In the genomic region with DNA sequence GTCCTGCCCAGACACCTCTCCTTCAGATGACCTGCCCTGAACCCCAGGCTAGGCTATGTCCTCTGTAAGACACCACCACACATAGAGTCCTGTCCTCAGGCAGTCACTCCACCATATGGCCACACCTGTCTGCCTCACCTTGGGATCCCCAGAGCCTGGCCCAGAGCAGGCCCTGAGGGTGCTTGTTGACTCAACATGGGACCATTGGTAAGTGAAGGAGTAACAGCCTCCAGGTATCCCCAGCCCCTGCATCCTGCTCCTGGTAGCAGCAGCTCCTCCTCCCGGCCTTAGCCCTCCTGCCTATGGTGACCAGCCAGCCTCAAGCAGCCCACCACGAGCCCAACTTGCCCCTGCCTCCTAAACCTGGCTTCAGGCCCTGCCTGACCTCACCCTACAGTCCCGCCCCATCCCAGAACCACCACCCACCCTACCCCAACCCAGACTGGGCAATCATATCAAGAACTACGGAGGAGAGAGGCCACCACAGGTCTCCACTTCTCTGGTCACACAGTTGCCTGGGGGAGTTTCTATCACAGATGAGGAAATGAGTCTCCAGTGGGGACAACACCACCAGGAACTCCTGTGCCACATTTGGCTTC, we compare ENCODE assay signal across 22 cellular contexts.
DNase-seq lines count a peak whose midpoint lies in the region; ATAC-seq, FAIRE-seq and TF ChIP-seq lines count a peak whose summit lies in the region.
"Had no signal": no experiment of that assay in that cellular context is flagged by ENCODE, and none has a peak within 500 bp of the region (broad histone marks: within the 10 kb centered on the region; RNA-seq: fewer than 3 reads in every experiment).

No MANE protein-coding gene starts in this region.

- H3K4me3 ChIP-seq in HEK293 (ENCODE audit: low read depth, low read length) (no peak overlapping the region), kidney (ENCODE audit: low read length in 2 of 2) (no peak overlapping the region), MG63 (no peak overlapping the region)
- H3K4me3 ChIP-seq: K562 had no signal

- H3K27ac ChIP-seq in HEK293 (ENCODE audit: extremely low read depth, low read depth, low read length) (no peak overlapping the region), kidney (ENCODE audit: low read depth in 2 of 2, low read length in 2 of 2) (no peak overlapping the region)

- H3K27me3 ChIP-seq in MG63, result no peaks in the 10 kb centered on the region
- H3K27me3 ChIP-seq: BE2C had no signal

- no peak overlapping the region for H3K9ac ChIP-seq in kidney (ENCODE audit: low read length in 2 of 2)

- H3K27ac Mint-ChIP-seq in stimulated activated effector memory CD8-positive, alpha-beta T cell treated with anti-CD3 and anti-CD28 coated beads, Interleukin-12 subunit alpha, Interleukin-12 subunit beta, amount 100 ng/mL, for 72 hours, result no peak overlapping the region

- peaks cover 4% of the 10 kb centered on the region for H3K4me1 Mint-ChIP-seq in stimulated activated effector memory CD8-positive, alpha-beta T cell treated with anti-CD3 and anti-CD28 coated beads, Interleukin-12 subunit alpha, Interleukin-12 subunit beta, amount 100 ng/mL, for 72 hours
- H3K4me1 Mint-ChIP-seq: CD4-positive, alpha-beta memory T cell had no signal

- H3K9me3 Mint-ChIP-seq in stimulated activated effector memory CD8-positive, alpha-beta T cell treated with anti-CD3 and anti-CD28 coated beads, Interleukin-12 subunit alpha, Interleukin-12 subunit beta, amount 100 ng/mL, for 72 hours, result no peaks in the 10 kb centered on the region
- H3K9me3 Mint-ChIP-seq: CD4-positive, alpha-beta memory T cell had no signal

- intact Hi-C loops in kidney (cut with DNase I), result no loop called here

- no peak for FAIRE-seq in kidney (lab: Jason Lieb, UNC)
- FAIRE-seq: A204.1, GM12892, GM18507, K562 had no signal

- no peaks in the 10 kb centered on the region for H3K36me3 Mint-ChIP-seq in stimulated activated effector memory CD8-positive, alpha-beta T cell treated with anti-CD3 and anti-CD28 coated beads, Interleukin-12 subunit alpha, Interleukin-12 subunit beta, amount 100 ng/mL, for 72 hours
- H3K36me3 Mint-ChIP-seq: CD4-positive, alpha-beta memory T cell had no signal

- CTCF ChIA-PET in HEK293 (lab: Yijun Ruan, JAX), result no interaction called here

- TF ChIP-seq CTCF in HEK293 (tag by site-specific recombination; IDR thresholded peaks at IDR 0.05) (no peak), kidney (IDR thresholded peaks at IDR 0.05; ENCODE audit: borderline replicate concordance, extremely low read depth, insufficient read depth) (no peak)

- H3K4me3 Mint-ChIP-seq in stimulated activated effector memory CD8-positive, alpha-beta T cell treated with anti-CD3 and anti-CD28 coated beads, Interleukin-12 subunit alpha, Interleukin-12 subunit beta, amount 100 ng/mL, for 72 hours, result no peak overlapping the region
- H3K4me3 Mint-ChIP-seq: CD4-positive, alpha-beta memory T cell had no signal

- H3K9me3 ChIP-seq in HEK293 (ENCODE audit: control insufficient read depth, insufficient read depth, low read depth, low read length) (no peaks in the 10 kb centered on the region), kidney (ENCODE audit: control insufficient read depth in 1 of 2, low read length in 2 of 2) (no peaks in the 10 kb centered on the region), MG63 (no peaks in the 10 kb centered on the region)
- H3K9me3 ChIP-seq: BE2C had no signal

- DNase-seq in NCI-H69 (lab: John Stamatoyannopoulos, UW) (peak; percentile 11), kidney (peak; percentile 68), MG63 (no peak), dermis blood vessel endothelial cell (no peak)
- no peak for DNase-seq in stimulated activated effector memory CD8-positive, alpha-beta T cell treated with anti-CD3 and anti-CD28 coated beads, Interleukin-12 subunit alpha, Interleukin-12 subunit beta, amount 100 ng/mL, for 72 hours (ENCODE audit: low spot score in 2 of 2)
- DNase-seq: ACHN; BE2C; C1 segment of cervical spinal cord; CD4-positive, alpha-beta memory T cell; DMS153; DMS79; GDM1; GOT3; H7 had no signal

- H3K4me1 ChIP-seq in HEK293 (ENCODE audit: control insufficient read depth, insufficient read depth, low read length) (peaks cover 2% of the 10 kb centered on the region; the same call in 1 of the 2 replicates), kidney (ENCODE audit: control insufficient read depth in 1 of 2, insufficient read depth in 1 of 2, low read depth in 1 of 2, low read length in 2 of 2) (no peaks in the 10 kb centered on the region)

- H3K36me3 ChIP-seq in HEK293 (ENCODE audit: control insufficient read depth in 2 of 2, insufficient read depth in 1 of 2, low read length in 2 of 2), result no peaks in the 10 kb centered on the region
- no peaks in the 10 kb centered on the region for H3K36me3 ChIP-seq in kidney (ENCODE audit: control insufficient read depth in 1 of 2, insufficient read depth in 2 of 2, low read length in 2 of 2)
- no peaks in the 10 kb centered on the region for H3K36me3 ChIP-seq in MG63
- H3K36me3 ChIP-seq: BE2C had no signal

- POLR2A ChIA-PET in HEK293 (lab: Yijun Ruan, JAX), result no interaction called here

- peak; percentile 8 for ATAC-seq in stimulated activated effector memory CD8-positive, alpha-beta T cell treated with anti-CD3 and anti-CD28 coated beads, Interleukin-12 subunit alpha, Interleukin-12 subunit beta, amount 100 ng/mL, for 72 hours
- no peak for ATAC-seq in HG02938 (IDR thresholded peaks at IDR 0.05; ENCODE audit: unreplicated experiment)
- no peak for ATAC-seq in HG03280 (IDR thresholded peaks at IDR 0.05; ENCODE audit: unreplicated experiment)
- ATAC-seq: HCT116, K562 had no signal

TF ChIP-seq in HEK293, 187 proteins besides CTCF, POLR2A, EP300 and RAD21:
- peak; percentile 94 for TF ChIP-seq KLF1 (tag by site-specific recombination; IDR thresholded peaks at IDR 0.05)
- TF ChIP-seq ZNF354C (tag by site-specific recombination; IDR thresholded peaks at IDR 0.05; ENCODE audit: borderline replicate concordance, low read depth), result no peak

Comparison
In these comparisons a context has a peak if more than half of its experiments do, and no peak if none do; other contexts are left out.
1. DNase-seq: peak in NCI-H69 (single experiment) and kidney (single experiment); none in stimulated activated effector memory CD8-positive, alpha-beta T cell treated with anti-CD3 and anti-CD28 coated beads, Interleukin-12 subunit alpha, Interleukin-12 subunit beta, amount 100 ng/mL, for 72 hours (0 of 2), MG63 (single experiment) and dermis blood vessel endothelial cell (single experiment).